In genomic region chr11:108008656-108009496, GRCh38 we compare ENCODE assay signal across 8 cellular contexts. TPM values are rescaled to one million over a fixed set of nuclear protein-coding genes. Genes with fewer than 3 reads are reported as not detected.
DNase-seq lines count a peak whose midpoint lies in the region; ATAC-seq and TF ChIP-seq lines count a peak whose summit lies in the region.

Gene CUL5, plus strand, starts transcription at chr11:108008898. Its CDS starts 451 bp downstream, at chr11:108009349.

- peak within 1 kb of the TSS; percentile 99 for H2AFZ ChIP-seq in PC-3 (ENCODE audit: low read length)

- H3F3A ChIP-seq in PC-3 (ENCODE audit: low read length, unreplicated experiment) = no peaks in the 10 kb centered on the region

- POLR2A ChIA-PET in PC-3 (lab: Charles Lee; ENCODE audit: unreplicated experiment) = interaction anchor here (0.5 to 0.7 kb wide), 3 partner anchors 83 to 356 kb away, joined by 3 to 9 read pairs (median 9); no protein-coding TSS in a partner anchor

- H3K36me3 ChIP-seq in PC-3 (ENCODE audit: low read depth, low read length) = no peaks in the 10 kb centered on the region

- H3K9me3 ChIP-seq in PC-3 (ENCODE audit: low read length) = no peaks in the 10 kb centered on the region

- peak within 1 kb of the TSS; percentile 82 for H3K27ac ChIP-seq in PC-3 (ENCODE audit: low read length)

- peak within 1 kb of the TSS; percentile 98 for H3K4me3 Mint-ChIP-seq in activated T-cell treated with anti-CD3 and anti-CD28 coated beads, Interleukin-2, amount 50 U/mL, for 4 hours

- no peaks in the 10 kb centered on the region for H3K9me2 ChIP-seq in PC-3 (replicated peaks; ENCODE audit: low read length)

- ATAC-seq in GM21619 (IDR thresholded peaks at IDR 0.05; ENCODE audit: unreplicated experiment) (peak; percentile 81), PC-3 (peak; percentile 84), esophagus mucosa (peak; percentile 96)
- peak; percentile 91 for ATAC-seq in activated T-cell treated with anti-CD3 and anti-CD28 coated beads, Interleukin-2, amount 50 U/mL, for 4 hours

- peaks cover 23% of the 10 kb centered on the region; the same call in 1 of the 2 replicates for H3K4me1 ChIP-seq in PC-3 (ENCODE audit: insufficient read depth, low read length)

- H4K20me1 ChIP-seq in PC-3 (ENCODE audit: low read length) = peaks cover 34% of the 10 kb centered on the region

- TF ChIP-seq CTCF in PC-3 (conservative IDR thresholded peaks at IDR 0.05; ENCODE audit: low read depth, low read length) = peak; percentile 91

- peak within 1 kb of the TSS; percentile 81 for H3K4me3 ChIP-seq in Jurkat, Clone E6-1 (ENCODE audit: low read length)
- H3K4me3 ChIP-seq in PC-3 (ENCODE audit: low read length) = peak within 1 kb of the TSS; percentile 93

- peak within 1 kb of the TSS; percentile 100 for H3K9ac ChIP-seq in PC-3 (ENCODE audit: low read length)

- intact Hi-C loops in PC-3 (cut with micrococcal nuclease) = loop anchor here (1.0 to 10.0 kb wide), 3 partner anchors 84 to 646 kb away; no protein-coding TSS in a partner anchor

- DNase-seq in DMS79 treated with DMSO at 0.1 percent for 48 hours (lab: John Stamatoyannopoulos, UW) = peak; percentile 83
- peak; percentile 82 for DNase-seq in Jurkat, Clone E6-1 (ENCODE audit: low read depth, low spot score)
- peak; percentile 96 for DNase-seq in PC-3
- DNase-seq in activated T-cell treated with anti-CD3 and anti-CD28 coated beads, Interleukin-2, amount 50 U/mL, for 4 hours = peak; percentile 87
- DNase-seq in myocyte (ENCODE audit: low read depth) = peak; percentile 94
- peak; percentile 78 to 82 for DNase-seq in stimulated activated CD8-positive, alpha-beta memory T cell treated with anti-CD3 and anti-CD28 coated beads, Interleukin-7, amount 100 ng/mL, for 48 hours (ENCODE audit: extremely low read depth in 1 of 2, low read depth in 1 of 2)

- no peaks in the 10 kb centered on the region for H3K27me3 Mint-ChIP-seq in activated T-cell treated with anti-CD3 and anti-CD28 coated beads, Interleukin-2, amount 50 U/mL, for 4 hours (ENCODE audit: low read depth)

- no peaks in the 10 kb centered on the region for H3K9me3 Mint-ChIP-seq in activated T-cell treated with anti-CD3 and anti-CD28 coated beads, Interleukin-2, amount 50 U/mL, for 4 hours

- CTCF ChIA-PET in PC-3 (lab: Charles Lee) = interaction anchor here (0.5 to 1.8 kb wide), 6 partner anchors 9 to 1844 kb away, joined by 3 to 12 read pairs (median 4); no protein-coding TSS in a partner anchor

- peaks cover 19% of the 10 kb centered on the region for H3K4me1 Mint-ChIP-seq in activated T-cell treated with anti-CD3 and anti-CD28 coated beads, Interleukin-2, amount 50 U/mL, for 4 hours (ENCODE audit: low read depth)

- peak within 1 kb of the TSS; percentile 94 for H3K4me2 ChIP-seq in PC-3 (ENCODE audit: low read length)

- peaks cover 52% of the 10 kb centered on the region for H3K79me2 ChIP-seq in PC-3 (ENCODE audit: low read length)

- no peaks in the 10 kb centered on the region for H3K27me3 ChIP-seq in PC-3 (ENCODE audit: low read length)

- no TSS peak for BruUV-seq in PC-3 (replicated peaks; lab: Mats Ljungman, UMichigan)

- peaks cover 4% of the 10 kb centered on the region for H3K36me3 Mint-ChIP-seq in activated T-cell treated with anti-CD3 and anti-CD28 coated beads, Interleukin-2, amount 50 U/mL, for 4 hours (ENCODE audit: insufficient read depth)

RNA-seq across cellular contexts. Expression of gene CUL5, which starts in this region (rescaled TPM):
- polyA plus RNA-seq in Jurkat, Clone E6-1 (2012; ENCODE audit: insufficient read depth, insufficient read length) = 25.0 TPM
- 32.1 and 37.0 TPM in 2 replicates for total RNA-seq in PC-3 (2014; rRNA removed)
- 10 to 100 TPM; 44.3 to 49.6 (median 48.9) TPM for total RNA-seq in activated T-cell treated with anti-CD3 and anti-CD28 coated beads, Interleukin-2, amount 50 U/mL, for 4 hours
- 23.4 TPM for total RNA-seq in esophagus mucosa
- 61.9 and 70.6 TPM in 2 replicates for total RNA-seq in myocyte
- polyA plus RNA-seq in myocyte (2012) = 10.9 TPM

Comparison
In these comparisons a context has a peak if more than half of its experiments do, and no peak if none do; other contexts are left out.
1. Peak in every context shown above with its lines: DNase-seq, ATAC-seq, H3K4me3 ChIP-seq and H3K27ac ChIP-seq.